Comparison of ENCODE assay signal across 26 cellular contexts in the genomic region with DNA sequence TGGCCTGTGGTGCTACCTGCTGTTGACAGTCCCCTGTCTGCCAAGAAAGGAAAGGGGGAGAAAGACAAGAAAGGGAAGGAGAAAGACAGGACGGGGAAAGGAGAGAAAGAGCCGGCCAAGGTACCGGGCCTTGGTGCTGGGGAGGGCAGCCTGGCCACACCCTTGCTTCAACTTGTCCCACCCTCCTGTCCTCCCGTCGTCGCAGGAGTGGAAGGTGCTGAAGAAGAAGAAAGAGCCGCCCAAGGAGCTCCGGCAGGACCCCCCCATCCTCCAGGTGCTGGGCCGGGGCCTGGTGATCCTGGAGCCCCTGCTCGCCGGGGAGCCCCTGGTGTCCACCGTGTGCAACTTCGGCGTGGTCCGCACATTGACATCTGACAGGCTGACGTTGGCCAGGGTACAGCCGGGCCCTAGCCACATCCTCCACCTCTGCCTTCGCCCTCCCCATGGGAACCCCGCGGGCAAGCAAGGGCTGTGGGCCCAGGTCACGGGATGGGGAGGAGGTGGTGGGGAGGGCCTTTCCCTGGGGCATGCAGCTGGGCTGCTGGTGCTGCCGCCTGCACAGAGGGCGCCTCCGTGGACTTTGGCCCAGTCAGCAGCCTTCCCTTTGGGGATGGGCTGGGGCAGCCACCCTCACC. TPM values are rescaled to one million over a fixed set of nuclear protein-coding genes. Genes with fewer than 3 reads are reported as not detected.
A peak's percentile ranks its signal among the peaks of the same experiment; 100 is the strongest.
DNase-seq lines count a peak whose midpoint lies in the region; ATAC-seq, FAIRE-seq and TF ChIP-seq lines count a peak whose summit lies in the region.
"Had no signal": no experiment of that assay in that cellular context is flagged by ENCODE, and none has a peak within 500 bp of the region (broad histone marks: within the 10 kb centered on the region; RNA-seq: fewer than 3 reads in every experiment).

No MANE protein-coding gene starts in this region.

- H4K8ac ChIP-seq in H1 (ENCODE audit: extremely low read depth, insufficient read depth, low read length): peak overlapping the region; percentile 57

- peaks cover 4 to 6% of the 10 kb centered on the region in 2 experiments for H4K20me1 ChIP-seq in H1 (replicated peaks in 1 of 2; ENCODE audit: control insufficient read depth in 1 of 2, insufficient read depth in 2 of 2, low read length in 2 of 2)

- no peak overlapping the region for H3K4me2 ChIP-seq in H1 (ENCODE audit: insufficient read depth in 1 of 2, low read depth in 2 of 2, low read length in 2 of 2)

- no peak overlapping the region for H3K56ac ChIP-seq in H1 (replicated peaks; ENCODE audit: insufficient read length, low read depth, low read length)

- no peak; the same call in 1 of the 2 replicates for TF ChIP-seq CTCF in BE2C (IDR thresholded peaks at IDR 0.05; ENCODE audit: low read depth, low read length)
- peak; percentile 17 to 57 (median 46); a peak in 2 of 4 replicates for TF ChIP-seq CTCF in H1 (IDR thresholded peaks at IDR 0.05; ENCODE audit: control extremely low read depth in 1 of 3, insufficient read depth in 1 of 3, low read depth in 1 of 3, low read length in 3 of 3)
- TF ChIP-seq CTCF in neural crest cell (conservative IDR thresholded peaks at IDR 0.05): peak; percentile 22

- no peak overlapping the region for H3K4me3 Mint-ChIP-seq in neural crest cell
- H3K4me3 Mint-ChIP-seq: activated naive CD8-positive, alpha-beta T cell treated with anti-CD3 and anti-CD28 coated beads, Interleukin-2, amount 50 U/mL, for 24 hours; activated T-helper 17 cell treated with anti-CD3 and anti-CD28 coated beads, Interleukin-2, amount 50 U/mL, for 72 hours had no signal

- H3K4me3 ChIP-seq in BE2C (ENCODE audit: low read depth, low read length) (no peak overlapping the region), H7 (ENCODE audit: insufficient read depth, low read depth, low read length) (no peak overlapping the region), H1 (ENCODE audit: extremely low read depth in 1 of 4, insufficient read depth in 2 of 4, low read depth in 3 of 4, low read length in 4 of 4) (no peak overlapping the region)
- H3K4me3 ChIP-seq: colonic mucosa, GM12878, MG63, suprapubic skin had no signal

- H3K23me2 ChIP-seq in H1 (ENCODE audit: low read depth, low read length): peaks cover 9% of the 10 kb centered on the region; the same call in 1 of the 2 replicates

- H3K36me3 ChIP-seq in BE2C: no peaks in the 10 kb centered on the region
- no peaks in the 10 kb centered on the region for H3K36me3 ChIP-seq in H7 (replicated peaks; ENCODE audit: control insufficient read depth, insufficient read depth, low read length)
- peaks cover 0 to 4% (median 0%) of the 10 kb centered on the region in 4 experiments; a peak in 1 of 8 replicates for H3K36me3 ChIP-seq in H1 (ENCODE audit: control insufficient read depth in 2 of 4, insufficient read depth in 4 of 4, low read length in 3 of 4)
- H3K36me3 ChIP-seq: colonic mucosa, MG63, suprapubic skin had no signal

- no peak overlapping the region for H2BK12ac ChIP-seq in H1 (ENCODE audit: low read depth, low read length)

- peaks cover 15% of the 10 kb centered on the region for H3K4me1 Mint-ChIP-seq in neural crest cell

- H2BK5ac ChIP-seq in H1 (ENCODE audit: low read depth, low read length): no peak overlapping the region

- H3K4me1 ChIP-seq in BE2C: peaks cover 14% of the 10 kb centered on the region
- H3K4me1 ChIP-seq in H1 (replicated peaks in 1 of 4; ENCODE audit: control insufficient read depth in 3 of 4, insufficient read depth in 4 of 4, low read length in 3 of 4): peaks cover 0 to 10% (median 3%) of the 10 kb centered on the region in 4 experiments; a peak in 4 of 7 replicates
- H3K4me1 ChIP-seq: colonic mucosa had no signal

- no peak overlapping the region for H3K27ac Mint-ChIP-seq in neural crest cell (ENCODE audit: unreplicated experiment)
- H3K27ac Mint-ChIP-seq: activated CD4-positive, alpha-beta T cell treated with anti-CD3 and anti-CD28 coated beads, Interleukin-2, amount 10 ng/mL, durations not matched to agents 24 days and 14 days; activated naive CD8-positive, alpha-beta T cell treated with anti-CD3 and anti-CD28 coated beads, Interleukin-2, amount 50 U/mL, for 24 hours; activated T-helper 17 cell treated with anti-CD3 and anti-CD28 coated beads, Interleukin-2, amount 50 U/mL, for 72 hours; brain; CD14-positive monocyte had no signal

- no peaks in the 10 kb centered on the region for H3K36me3 Mint-ChIP-seq in neural crest cell (ENCODE audit: low read depth)
- H3K36me3 Mint-ChIP-seq: brain had no signal

- H3K27me3 Mint-ChIP-seq in neural crest cell (ENCODE audit: low read depth): peaks cover 56% of the 10 kb centered on the region

- no peak overlapping the region for H2BK20ac ChIP-seq in H1 (ENCODE audit: low read length)

- H2BK15ac ChIP-seq in H1 (ENCODE audit: low read length): no peak overlapping the region

- H3K4ac ChIP-seq in H1 (replicated peaks; ENCODE audit: insufficient read length, low read depth, low read length): no peak overlapping the region

- H4K91ac ChIP-seq in H1 (replicated peaks; ENCODE audit: insufficient read length, low read length): no peak overlapping the region

- POLR2A ChIA-PET in H1 (lab: Charles Lee; ENCODE audit: partially characterized antibody): interaction anchor here (0.6 to 17.6 kb wide), 3 partner anchors 9 to 62 kb away, joined by 3 to 230 read pairs (median 3); a partner anchor contains a TSS

- H3K23ac ChIP-seq in H1 (ENCODE audit: insufficient read length): no peak overlapping the region

- no peaks in the 10 kb centered on the region for H3K79me2 ChIP-seq in H1 (ENCODE audit: control insufficient read depth in 1 of 2, insufficient read depth in 2 of 2, low read length in 2 of 2)

- H3K27me3 ChIP-seq in BE2C (peaks cover 19% of the 10 kb centered on the region), H7 (ENCODE audit: control insufficient read depth, insufficient read depth, low read length) (peaks cover 32% of the 10 kb centered on the region), H1 (replicated peaks in 1 of 4; ENCODE audit: control insufficient read depth in 3 of 4, extremely low read depth in 1 of 4, insufficient read depth in 3 of 4, low read length in 3 of 4) (peaks cover 9 to 36% (median 22%) of the 10 kb centered on the region in 4 experiments; a peak in 6 of 7 replicates)
- H3K27me3 ChIP-seq: MG63 had no signal

- CTCF ChIA-PET in H1 (lab: Charles Lee; ENCODE audit: partially characterized antibody): interaction anchor here (0.7 to 4.0 kb wide), 7 partner anchors 10 to 330 kb away, joined by 3 to 18 read pairs (median 3); a partner anchor contains a TSS

- H3K27ac ChIP-seq in H1 (ENCODE audit: low read depth, low read length): no peak overlapping the region
- H3K27ac ChIP-seq: colonic mucosa, suprapubic skin had no signal

- no peak overlapping the region for H2AK5ac ChIP-seq in H1 (ENCODE audit: low read depth, low read length)

- no peak overlapping the region for H3K9ac ChIP-seq in H1 (replicated peaks in 1 of 4; ENCODE audit: extremely low read depth in 1 of 4, low read depth in 3 of 4, low read length in 3 of 4)

- no peak for ATAC-seq in GM18520 (IDR thresholded peaks at IDR 0.05; ENCODE audit: unreplicated experiment)
- ATAC-seq: activated naive CD8-positive, alpha-beta T cell treated with anti-CD3 and anti-CD28 coated beads, Interleukin-2, amount 50 U/mL, for 24 hours; activated T-helper 17 cell treated with anti-CD3 and anti-CD28 coated beads, Interleukin-2, amount 50 U/mL, for 72 hours; GM12878; right cardiac atrium had no signal

- FAIRE-seq in H1 (lab: Jason Lieb, UNC): no peak
- FAIRE-seq: endometrium, GM12878, TTC549 had no signal

- H2AFZ ChIP-seq in H1 (ENCODE audit: low read length): no peak overlapping the region

- H3K18ac ChIP-seq in H1 (ENCODE audit: extremely low read depth, low read length): no peak overlapping the region

- no peak overlapping the region for H4K5ac ChIP-seq in H1 (ENCODE audit: insufficient read length, low read depth, low read length)

- no peak overlapping the region for H2BK120ac ChIP-seq in H1 (replicated peaks; ENCODE audit: low read depth, low read length)

- peaks cover 2% of the 10 kb centered on the region for H3K9me3 Mint-ChIP-seq in neural crest cell
- H3K9me3 Mint-ChIP-seq: activated CD4-positive, alpha-beta T cell treated with anti-CD3 and anti-CD28 coated beads, Interleukin-2, amount 10 ng/mL, durations not matched to agents 24 days and 14 days had no signal

- H3K79me1 ChIP-seq in H1 (ENCODE audit: low read depth, low read length): no peaks in the 10 kb centered on the region

- no peak for TF ChIP-seq POLR2A in H1 (IDR thresholded peaks at IDR 0.05; ENCODE audit: control extremely low read depth in 1 of 2, low read depth in 2 of 2, low read length in 2 of 2)

- H3K14ac ChIP-seq in H1 (ENCODE audit: insufficient read length): no peak overlapping the region

- H3K9me3 ChIP-seq in BE2C (no peaks in the 10 kb centered on the region), H1 (ENCODE audit: insufficient read depth in 2 of 2, low read depth in 1 of 2, low read length in 1 of 2) (no peaks in the 10 kb centered on the region)
- H3K9me3 ChIP-seq: colonic mucosa, suprapubic skin had no signal

- 92% methylated on average over 17 of the region's 24 CpGs; no CpG with 5 or more reads in 1 of the 2 experiments for WGBS in H1 (ENCODE audit: extremely low coverage in 1 of 2, insufficient coverage in 1 of 2, insufficient read length in 1 of 2, insufficient replicate concordance in 2 of 2, low coverage in 1 of 2, low lambda C conversion rate in 2 of 2, missing lambda C conversion rate in 1 of 2), 2 experiments

- peak; percentile 61 for DNase-seq in BE2C
- peak; percentile 88 for DNase-seq in H7
- DNase-seq in H1 (ENCODE audit: low read depth in 1 of 2, low spot score in 2 of 2): no peak
- no peak for DNase-seq in neural crest cell (ENCODE audit: low read depth, low spot score)
- DNase-seq in foreskin melanocyte: no peak
- no peak for DNase-seq in SKM-1 (lab: John Stamatoyannopoulos, UW; ENCODE audit: unreplicated experiment)
- DNase-seq in occipital lobe (lab: John Stamatoyannopoulos, UW): no peak
- DNase-seq: ACHN; activated CD4-positive, alpha-beta T cell treated with anti-CD3 and anti-CD28 coated beads, Interleukin-2, amount 10 ng/mL, durations not matched to agents 24 days and 14 days; activated naive CD8-positive, alpha-beta T cell treated with anti-CD3 and anti-CD28 coated beads, Interleukin-2, amount 50 U/mL, for 24 hours; colonic mucosa; head of caudate nucleus; MG63; NCI-H1436 treated with DMSO at 0.1 percent for 48 hours; NCI-H524; right cardiac atrium had no signal

- peak in 1 of 2 experiments; percentile 32; a peak in 1 of 4 replicates for TF ChIP-seq RAD21 in H1 (IDR thresholded peaks at IDR 0.05 in 1 of 2, conservative IDR thresholded peaks at IDR 0.05 in 1 of 2; ENCODE audit: low read depth in 2 of 2, low read length in 2 of 2)

- TF ChIP-seq EP300 in H1 (IDR thresholded peaks at IDR 0.05; ENCODE audit: borderline replicate concordance in 1 of 2, low read depth in 2 of 2, low read length in 2 of 2): no peak

RNA-seq across cellular contexts. Expression of a gene that starts 2.9 kb away (rescaled TPM):
- polyA plus RNA-seq in BE2C (2012; ENCODE audit: insufficient read depth, insufficient read length, low read depth): 54.6 TPM
- 0.45 and 0.63 TPM in 2 replicates for total RNA-seq in H7 (2014; rRNA removed; shearing (Covaris generic))
- total RNA-seq in H1 (2021; fragmentation: NEBNext Ultra II Directional; extraction: Animal tissue kit (Norgen Biotek cat#: 25700)): 1.4 and 1.9 TPM in 2 replicates
- polyA plus RNA-seq in H1 (2011; rRNA removed): 1.1 and 2.1 TPM in 2 replicates
- 1.8 TPM for polyA plus RNA-seq in H1 (2011; cell fraction: cytosol; rRNA removed)
- polyA plus RNA-seq in H1 (2011; cell fraction: nucleus; rRNA removed): 2.6 TPM
- 1.6 to 1.9 TPM (median 1.6 TPM) in 4 replicates for polyA plus RNA-seq in H1 (2012, experiment 1 of 2)
- polyA plus RNA-seq in H1 (2012, experiment 2 of 2): 1.1 TPM
- 3.1 TPM for polyA plus RNA-seq in H1 (2013, experiment 1 of 2)
- 2.1 TPM for polyA plus RNA-seq in H1 (2013, experiment 2 of 2)
- 5.0 and 5.2 TPM in 2 replicates for polyA minus RNA-seq in H1 (2011; rRNA and poly(A)+ RNA removed)
- 1.6 TPM for polyA minus RNA-seq in H1 (2011; cell fraction: cytosol; rRNA and poly(A)+ RNA removed)
- polyA minus RNA-seq in H1 (2011; cell fraction: nucleus; rRNA and poly(A)+ RNA removed): 3.3 TPM
- total RNA-seq in neural crest cell: 0.19 and 0.41 TPM in 2 replicates
- 7.2 TPM for total RNA-seq in occipital lobe
- total RNA-seq: GM12878, osteoblast had no signal
- polyA plus RNA-seq: CD14-positive monocyte had no signal

RNA-seq across cellular contexts. Expression of a gene that starts 17.7 kb away (rescaled TPM):
- 4.2 TPM for polyA plus RNA-seq in BE2C (2012; ENCODE audit: insufficient read depth, insufficient read length, low read depth)
- total RNA-seq in H7 (2014; rRNA removed; shearing (Covaris generic)): 0.22 TPM in 1 of 2 replicates, not detected in the other
- 0.15 and 0.35 TPM in 2 replicates for total RNA-seq in H1 (2021; fragmentation: NEBNext Ultra II Directional; extraction: Animal tissue kit (Norgen Biotek cat#: 25700))
- 0.39 and 0.44 TPM in 2 replicates for polyA plus RNA-seq in H1 (2011; rRNA removed)
- polyA plus RNA-seq in H1 (2011; cell fraction: cytosol; rRNA removed): 0.66 TPM
- polyA plus RNA-seq in H1 (2011; cell fraction: nucleus; rRNA removed): 0.53 TPM
- polyA plus RNA-seq in H1 (2012, experiment 1 of 2): 0.17 to 0.70 TPM (median 0.39 TPM) in 4 replicates
- polyA plus RNA-seq in H1 (2012, experiment 2 of 2): 0.24 TPM
- polyA plus RNA-seq in H1 (2013, experiment 1 of 2): 0.24 TPM
- polyA plus RNA-seq in H1 (2013, experiment 2 of 2): 0.44 TPM
- 0.13 TPM in 1 of 2 replicates, not detected in the other for polyA minus RNA-seq in H1 (2011; rRNA and poly(A)+ RNA removed)
- not detected for polyA minus RNA-seq in H1 (2011; cell fraction: cytosol; rRNA and poly(A)+ RNA removed)
- polyA minus RNA-seq in H1 (2011; cell fraction: nucleus; rRNA and poly(A)+ RNA removed): not detected
- total RNA-seq in neural crest cell (1.1 and 1.7 TPM in 2 replicates), occipital lobe (1.2 TPM)
- total RNA-seq: activated T-helper 17 cell treated with anti-CD3 and anti-CD28 coated beads, Interleukin-2, amount 50 U/mL, for 72 hours had no signal
- polyA plus RNA-seq: CD14-positive monocyte, GM12878 had no signal

RNA-seq across cellular contexts. Expression of a gene that starts 25.2 kb away (rescaled TPM):
- polyA plus RNA-seq in BE2C (2012; ENCODE audit: insufficient read depth, insufficient read length, low read depth): 182 TPM
- total RNA-seq in H7 (2014; rRNA removed; shearing (Covaris generic)): 58.2 and 60.3 TPM in 2 replicates
- 68.3 and 71.5 TPM in 2 replicates for total RNA-seq in H1 (2021; fragmentation: NEBNext Ultra II Directional; extraction: Animal tissue kit (Norgen Biotek cat#: 25700))
- 65.2 and 68.8 TPM in 2 replicates for polyA plus RNA-seq in H1 (2011; rRNA removed)
- polyA plus RNA-seq in H1 (2011; cell fraction: cytosol; rRNA removed): 51.0 TPM
- polyA plus RNA-seq in H1 (2011; cell fraction: nucleus; rRNA removed): 52.2 TPM
- polyA plus RNA-seq in H1 (2012, experiment 1 of 2): 51.1 to 70.5 TPM (median 60.3 TPM) in 4 replicates
- polyA plus RNA-seq in H1 (2012, experiment 2 of 2): 41.6 TPM
- 48.9 TPM for polyA plus RNA-seq in H1 (2013, experiment 1 of 2)
- polyA plus RNA-seq in H1 (2013, experiment 2 of 2): 52.7 TPM
- 45.9 and 55.6 TPM in 2 replicates for polyA minus RNA-seq in H1 (2011; rRNA and poly(A)+ RNA removed)
- polyA minus RNA-seq in H1 (2011; cell fraction: cytosol; rRNA and poly(A)+ RNA removed): 21.9 TPM
- 40.2 TPM for polyA minus RNA-seq in H1 (2011; cell fraction: nucleus; rRNA and poly(A)+ RNA removed)
- 78.5 and 80.8 TPM in 2 replicates for total RNA-seq in neural crest cell
- total RNA-seq in occipital lobe: 35.7 TPM

RNA-seq across cellular contexts. Expression of a gene that starts 26.6 kb away (rescaled TPM):
- not detected for polyA plus RNA-seq in BE2C (2012; ENCODE audit: insufficient read depth, insufficient read length, low read depth)
- not detected in 2 replicates for total RNA-seq in H7 (2014; rRNA removed; shearing (Covaris generic))
- not detected in 2 replicates for total RNA-seq in H1 (2021; fragmentation: NEBNext Ultra II Directional; extraction: Animal tissue kit (Norgen Biotek cat#: 25700))
- not detected in 2 replicates for polyA plus RNA-seq in H1 (2011; rRNA removed)
- polyA plus RNA-seq in H1 (2011; cell fraction: cytosol; rRNA removed): not detected
- polyA plus RNA-seq in H1 (2011; cell fraction: nucleus; rRNA removed): not detected
- polyA plus RNA-seq in H1 (2012, experiment 1 of 2): not detected in 4 replicates
- polyA plus RNA-seq in H1 (2012, experiment 2 of 2): not detected
- polyA plus RNA-seq in H1 (2013, experiment 1 of 2): not detected
- polyA plus RNA-seq in H1 (2013, experiment 2 of 2): not detected
- polyA minus RNA-seq in H1 (2011; rRNA and poly(A)+ RNA removed): not detected in 2 replicates
- polyA minus RNA-seq in H1 (2011; cell fraction: cytosol; rRNA and poly(A)+ RNA removed): not detected
- polyA minus RNA-seq in H1 (2011; cell fraction: nucleus; rRNA and poly(A)+ RNA removed): not detected
- total RNA-seq in neural crest cell: not detected in 2 replicates
- total RNA-seq in occipital lobe: not detected
- total RNA-seq: activated T-helper 17 cell treated with anti-CD3 and anti-CD28 coated beads, Interleukin-2, amount 50 U/mL, for 72 hours; colonic mucosa; GM12878; lower leg skin; osteoblast; right cardiac atrium; suprapubic skin had no signal
- polyA plus RNA-seq: CD14-positive monocyte, GM12878, right cardiac atrium had no signal

Comparison
In these comparisons a context has a peak if more than half of its experiments do, and no peak if none do; other contexts are left out.
1. DNase-seq: peak in BE2C (single experiment) and H7 (single experiment); none in H1 (0 of 2), neural crest cell (single experiment), foreskin melanocyte (single experiment), SKM-1 (single experiment) and occipital lobe (single experiment).